In the genomic region with DNA sequence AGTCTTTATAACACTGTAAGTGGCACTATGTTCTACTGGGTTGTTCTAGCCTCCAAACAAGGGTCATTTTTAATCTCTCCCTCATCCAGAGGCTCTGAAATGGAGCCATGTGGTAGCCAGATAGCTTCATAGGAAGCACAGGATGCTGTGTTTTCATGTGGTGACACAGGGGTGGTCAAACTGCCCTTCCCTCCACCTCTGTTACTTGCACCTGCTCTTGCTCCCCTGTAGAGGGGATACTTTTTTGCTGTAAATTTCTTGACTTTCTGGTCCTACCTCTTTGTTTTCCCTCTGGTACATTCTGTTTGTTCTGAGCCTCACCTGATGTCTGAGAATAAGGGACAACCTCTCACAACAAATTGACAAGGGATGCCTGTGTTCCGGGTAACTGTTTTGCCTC, we compare ENCODE assay signal across 14 cellular contexts.
A peak's percentile ranks its signal among the peaks of the same experiment; 100 is the strongest.
DNase-seq lines count a peak whose midpoint lies in the region; TF ChIP-seq lines count a peak whose summit lies in the region.
"Had no signal": no experiment of that assay in that cellular context is flagged by ENCODE, and none has a peak within 500 bp of the region (broad histone marks: within the 10 kb centered on the region; RNA-seq: fewer than 3 reads in every experiment).

No MANE protein-coding gene starts in this region.

- no peak overlapping the region for H2BK12ac ChIP-seq in H9 (ENCODE audit: insufficient read length, low read depth, low read length)

- H3K4me1 ChIP-seq in H9 (ENCODE audit: insufficient read depth, low read length) (no peaks in the 10 kb centered on the region), endodermal cell (ENCODE audit: control insufficient read depth, insufficient read depth, low read length) (no peaks in the 10 kb centered on the region)

- H3K27ac ChIP-seq in H9 (ENCODE audit: insufficient read length, low read depth, low read length) = no peak overlapping the region
- no peak overlapping the region for H3K27ac ChIP-seq in endodermal cell (ENCODE audit: low read depth, low read length)
- peak overlapping the region; percentile 44 for H3K27ac ChIP-seq in neural cell (ENCODE audit: low read length)
- H3K27ac ChIP-seq: GM23248 had no signal

- H3K4me3 ChIP-seq in endodermal cell (ENCODE audit: low read length) (no peak overlapping the region), neural cell (ENCODE audit: low read length) (peak overlapping the region; percentile 27)
- H3K4me3 ChIP-seq: GM23248 had no signal

- no peak overlapping the region for H4K8ac ChIP-seq in H9 (replicated peaks; ENCODE audit: insufficient read length, low read depth, low read length)

- no peaks in the 10 kb centered on the region for H3K23me2 ChIP-seq in H9 (ENCODE audit: insufficient read length, low read depth, low read length, poor library complexity, severe bottlenecking)

- no peak overlapping the region for H2BK5ac ChIP-seq in H9 (ENCODE audit: insufficient read length, low read length)

- H3K79me1 ChIP-seq in H9 (ENCODE audit: insufficient read depth, low read depth, low read length, poor library complexity, severe bottlenecking) = no peaks in the 10 kb centered on the region

- no peak overlapping the region for H3K56ac ChIP-seq in H9 (ENCODE audit: insufficient read length, low read depth, low read length)

- no peak overlapping the region for H2BK20ac ChIP-seq in H9 (ENCODE audit: low read depth, low read length, poor library complexity, severe bottlenecking)

- H3K27ac Mint-ChIP-seq in H9 = peak overlapping the region in 1 of 3 experiments; percentile 2; a peak in 1 of 7 replicates
- H3K27ac Mint-ChIP-seq in endodermal cell = no peak overlapping the region
- H3K27ac Mint-ChIP-seq: CD4-positive, alpha-beta memory T cell had no signal

- H3K4me3 Mint-ChIP-seq in H9 (no peak overlapping the region), endodermal cell (no peak overlapping the region)
- H3K4me3 Mint-ChIP-seq: CD4-positive, alpha-beta memory T cell had no signal

- no peak overlapping the region for H2BK120ac ChIP-seq in H9 (ENCODE audit: low read depth, low read length, poor library complexity, severe bottlenecking)

- H4K91ac ChIP-seq in H9 (ENCODE audit: insufficient read length, low read depth, low read length) = no peak overlapping the region

- H3K4me2 ChIP-seq in H9 (ENCODE audit: insufficient read depth, insufficient read length, low read length) (no peak overlapping the region), neural cell (ENCODE audit: low read length) (no peak overlapping the region)

- H3K9ac ChIP-seq in H9 (ENCODE audit: extremely low read depth, insufficient read length, low read length) (no peak overlapping the region), endodermal cell (ENCODE audit: extremely low read depth, low read length, poor library complexity, severe bottlenecking) (no peak overlapping the region), neural cell (ENCODE audit: low read length) (no peak overlapping the region)
- H3K9ac ChIP-seq: GM23248 had no signal

- TF ChIP-seq EP300 in neural cell (conservative IDR thresholded peaks at IDR 0.05; ENCODE audit: poor library complexity, severe bottlenecking) = no peak

- H3K36me3 Mint-ChIP-seq in H9 (ENCODE audit: insufficient read depth in 1 of 3, low read depth in 3 of 3) = no peaks in the 10 kb centered on the region; a peak in 2 of 7 replicates
- H3K36me3 Mint-ChIP-seq in endodermal cell (ENCODE audit: low read depth) = no peaks in the 10 kb centered on the region
- H3K36me3 Mint-ChIP-seq: CD4-positive, alpha-beta memory T cell had no signal

- no peak overlapping the region for H4K5ac ChIP-seq in H9 (ENCODE audit: insufficient read length, low read depth, low read length)

- no peaks in the 10 kb centered on the region for H3K27me3 ChIP-seq in H9 (ENCODE audit: insufficient read depth, low read length)
- H3K27me3 ChIP-seq in endodermal cell (ENCODE audit: control insufficient read depth, insufficient read depth, low read length, poor library complexity, severe bottlenecking) = peaks cover 9% of the 10 kb centered on the region
- H3K27me3 ChIP-seq in neural cell (ENCODE audit: insufficient read depth, low read depth, low read length) = no peaks in the 10 kb centered on the region

- H3K79me2 ChIP-seq in H9 (ENCODE audit: insufficient read depth, low read length) (no peaks in the 10 kb centered on the region), neural cell (replicated peaks; ENCODE audit: insufficient read depth, low read length) (peaks cover 16% of the 10 kb centered on the region)

- no peaks in the 10 kb centered on the region for H3K9me3 ChIP-seq in H9 (ENCODE audit: control insufficient read depth, low read depth, low read length)
- no peaks in the 10 kb centered on the region for H3K9me3 ChIP-seq in endodermal cell (ENCODE audit: control insufficient read depth, low read length)
- no peaks in the 10 kb centered on the region for H3K9me3 ChIP-seq in neural cell (ENCODE audit: low read length)

- H4K20me1 ChIP-seq in H9 (ENCODE audit: control insufficient read depth, insufficient read depth, insufficient read length) (no peaks in the 10 kb centered on the region), neural cell (ENCODE audit: insufficient read depth) (no peaks in the 10 kb centered on the region)

- no peak for TF ChIP-seq RAD21 in neural cell (conservative IDR thresholded peaks at IDR 0.05)

- H3K9me2 ChIP-seq in neural cell (ENCODE audit: insufficient read depth, low read length) = no peaks in the 10 kb centered on the region

- DNase-seq in H9 (no peak), endodermal cell (no peak), NCI-H2171 treated with DMSO at 0.1 percent for 48 hours (lab: John Stamatoyannopoulos, UW) (no peak), NCI-H1048 (lab: John Stamatoyannopoulos, UW) (no peak), HCEC 1CT (no peak)
- DNase-seq: C1 segment of cervical spinal cord; Calu3; CD4-positive, alpha-beta memory T cell; COR-L47; DMS53; DMS79 treated with DMSO at 0.1 percent for 48 hours; GF-D8; GM23248 had no signal

- H2BK15ac ChIP-seq in H9 (ENCODE audit: low read depth, low read length) = no peak overlapping the region

- H2AFZ ChIP-seq in H9 (ENCODE audit: low read length) (no peak overlapping the region), neural cell (ENCODE audit: low read depth, low read length) (no peak overlapping the region)
- H2AFZ ChIP-seq: GM23248 had no signal

- H3K36me3 ChIP-seq in endodermal cell (ENCODE audit: control insufficient read depth, insufficient read depth, low read length) = no peaks in the 10 kb centered on the region
- no peaks in the 10 kb centered on the region for H3K36me3 ChIP-seq in neural cell (ENCODE audit: insufficient read depth, low read length)

- peaks cover 3% of the 10 kb centered on the region for H3F3A ChIP-seq in neural cell (ENCODE audit: insufficient read depth, low read length, poor library complexity, severe bottlenecking)

- no peak overlapping the region for H2AK5ac ChIP-seq in H9 (ENCODE audit: insufficient read length, low read length)

- H3K4me1 Mint-ChIP-seq in H9 (peaks cover 5 to 6% of the 10 kb centered on the region in 2 experiments), endodermal cell (peaks cover 11% of the 10 kb centered on the region)
- H3K4me1 Mint-ChIP-seq: CD4-positive, alpha-beta memory T cell had no signal

- no peaks in the 10 kb centered on the region; a peak in 2 of 5 replicates for H3K9me3 Mint-ChIP-seq in H9
- H3K9me3 Mint-ChIP-seq in endodermal cell = no peaks in the 10 kb centered on the region

- TF ChIP-seq CTCF in H9 (conservative IDR thresholded peaks at IDR 0.05) (peak; percentile 40), endodermal cell (conservative IDR thresholded peaks at IDR 0.05) (peak; percentile 39), neural cell (IDR thresholded peaks at IDR 0.05; ENCODE audit: poor library complexity, severe bottlenecking) (no peak)

- WGBS in H9 (ENCODE audit: extremely low coverage, insufficient read length, low lambda C conversion rate) = no CpG with 5 or more reads among the region's 1 CpG
- 100% methylated on average over 1 of the region's 1 CpG for WGBS in endodermal cell (ENCODE audit: insufficient coverage in 1 of 2, insufficient read length in 1 of 2), 2 experiments

- no peak overlapping the region for H3K14ac ChIP-seq in H9 (ENCODE audit: insufficient read depth, low read length)

- peaks cover 2% of the 10 kb centered on the region for H3K27me3 Mint-ChIP-seq in H9 (ENCODE audit: low read depth)
- H3K27me3 Mint-ChIP-seq in endodermal cell (ENCODE audit: insufficient read depth) = peaks cover 13% of the 10 kb centered on the region

- no peak overlapping the region for H3K18ac ChIP-seq in H9 (ENCODE audit: insufficient read length, low read depth, low read length)

- H3K23ac ChIP-seq in H9 (ENCODE audit: insufficient read length, low read depth, low read length) = no peak overlapping the region

- no peak overlapping the region for H3K4ac ChIP-seq in H9 (ENCODE audit: low read depth, low read length)

- no peak overlapping the region for H3T11ph ChIP-seq in H9 (ENCODE audit: low read length)

TF ChIP-seq in neural cell, 6 proteins besides CTCF, POLR2A, EP300 and RAD21 (continues in another document):
- no peak for TF ChIP-seq POLR2AphosphoS5 (IDR thresholded peaks at IDR 0.05)
- no peak for TF ChIP-seq MXI1 (conservative IDR thresholded peaks at IDR 0.05; ENCODE audit: poor library complexity, severe bottlenecking)
- no peak for TF ChIP-seq EZH2 (IDR thresholded peaks at IDR 0.05; ENCODE audit: borderline replicate concordance, insufficient read depth, low read length, poor library complexity, severe bottlenecking)
- TF ChIP-seq, protein P1, sequence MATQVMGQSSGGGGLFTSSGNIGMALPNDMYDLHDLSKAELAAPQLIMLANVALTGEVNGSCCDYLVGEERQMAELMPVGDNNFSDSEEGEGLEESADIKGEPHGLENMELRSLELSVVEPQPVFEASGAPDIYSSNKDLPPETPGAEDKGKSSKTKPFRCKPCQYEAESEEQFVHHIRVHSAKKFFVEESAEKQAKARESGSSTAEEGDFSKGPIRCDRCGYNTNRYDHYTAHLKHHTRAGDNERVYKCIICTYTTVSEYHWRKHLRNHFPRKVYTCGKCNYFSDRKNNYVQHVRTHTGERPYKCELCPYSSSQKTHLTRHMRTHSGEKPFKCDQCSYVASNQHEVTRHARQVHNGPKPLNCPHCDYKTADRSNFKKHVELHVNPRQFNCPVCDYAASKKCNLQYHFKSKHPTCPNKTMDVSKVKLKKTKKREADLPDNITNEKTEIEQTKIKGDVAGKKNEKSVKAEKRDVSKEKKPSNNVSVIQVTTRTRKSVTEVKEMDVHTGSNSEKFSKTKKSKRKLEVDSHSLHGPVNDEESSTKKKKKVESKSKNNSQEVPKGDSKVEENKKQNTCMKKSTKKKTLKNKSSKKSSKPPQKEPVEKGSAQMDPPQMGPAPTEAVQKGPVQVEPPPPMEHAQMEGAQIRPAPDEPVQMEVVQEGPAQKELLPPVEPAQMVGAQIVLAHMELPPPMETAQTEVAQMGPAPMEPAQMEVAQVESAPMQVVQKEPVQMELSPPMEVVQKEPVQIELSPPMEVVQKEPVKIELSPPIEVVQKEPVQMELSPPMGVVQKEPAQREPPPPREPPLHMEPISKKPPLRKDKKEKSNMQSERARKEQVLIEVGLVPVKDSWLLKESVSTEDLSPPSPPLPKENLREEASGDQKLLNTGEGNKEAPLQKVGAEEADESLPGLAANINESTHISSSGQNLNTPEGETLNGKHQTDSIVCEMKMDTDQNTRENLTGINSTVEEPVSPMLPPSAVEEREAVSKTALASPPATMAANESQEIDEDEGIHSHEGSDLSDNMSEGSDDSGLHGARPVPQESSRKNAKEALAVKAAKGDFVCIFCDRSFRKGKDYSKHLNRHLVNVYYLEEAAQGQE (IDR thresholded peaks at IDR 0.05; ENCODE audit: borderline replicate concordance) = no peak
